39 cellular contexts compared by ENCODE assay signal in the genomic region with DNA sequence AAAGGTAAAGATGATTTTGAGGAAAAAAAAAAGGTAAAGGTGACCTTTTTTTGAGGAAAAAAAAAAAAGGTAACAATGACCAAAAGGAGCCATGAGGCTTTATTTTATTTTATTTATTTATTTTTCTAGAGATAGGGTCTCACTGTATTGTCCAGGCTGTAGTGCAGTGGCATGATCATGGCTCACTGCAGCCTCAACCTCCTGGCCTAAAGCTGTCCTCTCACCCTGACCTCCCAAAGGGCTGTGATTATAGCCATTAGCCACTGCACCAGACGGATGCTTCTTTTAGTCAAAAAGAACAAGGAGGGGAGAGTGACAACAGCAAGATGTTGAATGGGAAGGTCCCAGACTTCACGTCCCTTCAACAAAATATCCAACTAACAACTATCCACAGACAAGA. TPM values are rescaled to one million over a fixed set of nuclear protein-coding genes. Genes with fewer than 3 reads are reported as not detected.
"Had no signal": no experiment of that assay in that cellular context is flagged by ENCODE, and none has a peak within 500 bp of the region (broad histone marks: within the 10 kb centered on the region; RNA-seq: fewer than 3 reads in every experiment).

No MANE protein-coding gene starts in this region.

- H3K9me3 Mint-ChIP-seq: activated naive CD4-positive, alpha-beta T cell treated with anti-CD3 and anti-CD28 coated beads for 36 hours; activated naive CD4-positive, alpha-beta T cell treated with anti-CD3 and anti-CD28 coated beads, Interleukin-2, amount 10 ng/mL, durations not matched to agents 7 days and 5 days; activated naive CD4-positive, alpha-beta T cell treated with anti-CD3 and anti-CD28 coated beads, Interleukin-2, amount 50 U/mL, for 24 hours; activated naive CD8-positive, alpha-beta T cell treated with anti-CD3 and anti-CD28 coated beads for 36 hours; activated naive CD8-positive, alpha-beta T cell treated with anti-CD3 and anti-CD28 coated beads, Interleukin-2, amount 10 ng/mL, durations not matched to agents 7 days and 5 days; activated naive CD8-positive, alpha-beta T cell treated with anti-CD3 and anti-CD28 coated beads, Interleukin-2, amount 50 U/mL, for 24 hours; activated T-cell treated with anti-CD3 and anti-CD28 coated beads, Interleukin-2, amount 50 U/mL, for 24 hours; activated T-cell treated with anti-CD3 and anti-CD28 coated beads, Interleukin-2, amount 50 U/mL, for 4 hours; activated T-helper 1 cell treated with anti-CD3 and anti-CD28 coated beads, Interleukin-12 subunit alpha, Interleukin-12 subunit beta, Interleukin-2, Interleukin-4 antibody, amounts not matched to agents 30 ng/mL and 10 ng/mL and 1 ng/mL, durations not matched to agents 14 hours and 24 hours and 36 hours; activated T-helper 17 cell treated with anti-CD3 and anti-CD28 coated beads, Interleukin-2, amount 50 U/mL, for 72 hours; activated T-helper 2 cell treated with anti-CD3 and anti-CD28 coated beads, Interferon-gamma antibody, Interleukin-2, Interleukin-4, amounts not matched to agents 10 μg/mL and 5 μg/mL and 100 μg/mL, durations not matched to agents 14 hours and 24 hours and 36 hours; central memory CD8-positive, alpha-beta T cell had no signal

- H3K4me3 ChIP-seq: adrenal gland, ascending aorta, breast epithelium, cardiac muscle cell had no signal

- FAIRE-seq: astrocyte, bronchial epithelial cell, colon had no signal

- H3K27me3 Mint-ChIP-seq: activated naive CD8-positive, alpha-beta T cell treated with anti-CD3 and anti-CD28 coated beads, Interleukin-2, amount 10 ng/mL, durations not matched to agents 7 days and 5 days had no signal

- H3K27me3 ChIP-seq: adrenal gland, ascending aorta, brain microvascular endothelial cell, breast epithelium, cardiac muscle cell had no signal

- H3K36me3 ChIP-seq: adrenal gland, ascending aorta, brain microvascular endothelial cell, breast epithelium, cardiac muscle cell had no signal

- DNase-seq: activated effector memory CD4-positive, alpha-beta T cell treated with anti-CD3 and anti-CD28 coated beads, Interleukin-2, amount 50 U/mL, for 16 hours; activated effector memory CD4-positive, alpha-beta T cell treated with Interleukin-2 at 50 U/mL for 16 hours; activated gamma-delta T cell; activated gamma-delta T cell treated with Interleukin-2 at 50 U/mL for 16 hours; activated naive CD4-positive, alpha-beta T cell; activated naive CD4-positive, alpha-beta T cell treated with anti-CD3 and anti-CD28 coated beads for 36 hours; activated naive CD4-positive, alpha-beta T cell treated with anti-CD3 and anti-CD28 coated beads, Interleukin-2, amount 10 ng/mL, durations not matched to agents 7 days and 5 days; activated naive CD4-positive, alpha-beta T cell treated with anti-CD3 and anti-CD28 coated beads, Interleukin-2, amount 50 U/mL, for 16 hours; activated naive CD4-positive, alpha-beta T cell treated with Interleukin-2 at 50 U/mL for 16 hours; activated naive CD8-positive, alpha-beta T cell treated with anti-CD3 and anti-CD28 coated beads for 36 hours; activated naive CD8-positive, alpha-beta T cell treated with anti-CD3 and anti-CD28 coated beads, Interleukin-2, amount 10 ng/mL, durations not matched to agents 7 days and 5 days; activated naive CD8-positive, alpha-beta T cell treated with anti-CD3 and anti-CD28 coated beads, Interleukin-2, amount 50 U/mL, for 24 hours; activated T-cell treated with anti-CD3 and anti-CD28 coated beads, Interleukin-2, amount 50 U/mL, for 24 hours; activated T-cell treated with anti-CD3 and anti-CD28 coated beads, Interleukin-2, amount 50 U/mL, for 4 hours; activated T-cell treated with anti-CD3 and anti-CD28 coated beads, Interleukin-2, amount 50 U/mL, for 48 hours; activated T-cell treated with anti-CD3 and anti-CD28 coated beads, Interleukin-2, amount 50 U/mL, for 72 hours; adrenal gland; amniotic stem cell; aorta; brain microvascular endothelial cell; caudate nucleus; central memory CD4-positive, alpha-beta T cell; cerebellar nuclear complex had no signal

- H3K27ac Mint-ChIP-seq: activated naive CD4-positive, alpha-beta T cell treated with anti-CD3 and anti-CD28 coated beads for 36 hours; activated naive CD4-positive, alpha-beta T cell treated with anti-CD3 and anti-CD28 coated beads, Interleukin-2, amount 10 ng/mL, durations not matched to agents 7 days and 5 days; activated naive CD4-positive, alpha-beta T cell treated with anti-CD3 and anti-CD28 coated beads, Interleukin-2, amount 50 U/mL, for 24 hours; activated naive CD4-positive, alpha-beta T cell treated with anti-CD3 and anti-CD28 coated beads, Interleukin-2, amount 50 U/mL, for 72 hours; activated naive CD8-positive, alpha-beta T cell; activated naive CD8-positive, alpha-beta T cell treated with anti-CD3 and anti-CD28 coated beads for 36 hours; activated naive CD8-positive, alpha-beta T cell treated with anti-CD3 and anti-CD28 coated beads, Interleukin-2, amount 10 ng/mL, durations not matched to agents 7 days and 5 days; activated naive CD8-positive, alpha-beta T cell treated with anti-CD3 and anti-CD28 coated beads, Interleukin-2, amount 50 U/mL, for 24 hours; activated T-cell treated with anti-CD3 and anti-CD28 coated beads, Interleukin-2, amount 50 U/mL, for 24 hours; activated T-cell treated with anti-CD3 and anti-CD28 coated beads, Interleukin-2, amount 50 U/mL, for 72 hours; activated T-helper 1 cell treated with anti-CD3 and anti-CD28 coated beads, Interleukin-12 subunit alpha, Interleukin-12 subunit beta, Interleukin-2, Interleukin-4 antibody, amounts not matched to agents 30 ng/mL and 10 ng/mL and 1 ng/mL, durations not matched to agents 14 hours and 24 hours and 36 hours; activated T-helper 17 cell treated with anti-CD3 and anti-CD28 coated beads, Interleukin-2, amount 50 U/mL, for 72 hours; activated T-helper 2 cell treated with anti-CD3 and anti-CD28 coated beads, Interferon-gamma antibody, Interleukin-2, Interleukin-4, amounts not matched to agents 10 μg/mL and 5 μg/mL and 100 μg/mL, durations not matched to agents 14 hours and 24 hours and 36 hours had no signal

- H3K36me3 Mint-ChIP-seq: activated naive CD4-positive, alpha-beta T cell treated with anti-CD3 and anti-CD28 coated beads, Interleukin-2, amount 10 ng/mL, durations not matched to agents 7 days and 5 days; activated naive CD4-positive, alpha-beta T cell treated with anti-CD3 and anti-CD28 coated beads, Interleukin-2, amount 50 U/mL, for 24 hours; activated naive CD4-positive, alpha-beta T cell treated with anti-CD3 and anti-CD28 coated beads, Interleukin-2, amount 50 U/mL, for 72 hours; activated naive CD8-positive, alpha-beta T cell; activated naive CD8-positive, alpha-beta T cell treated with anti-CD3 and anti-CD28 coated beads for 36 hours; activated naive CD8-positive, alpha-beta T cell treated with anti-CD3 and anti-CD28 coated beads, Interleukin-2, amount 10 ng/mL, durations not matched to agents 7 days and 5 days; brain had no signal

- ATAC-seq: activated naive CD4-positive, alpha-beta T cell treated with anti-CD3 and anti-CD28 coated beads, Interleukin-2, amount 50 U/mL, for 72 hours; activated naive CD8-positive, alpha-beta T cell treated with anti-CD3 and anti-CD28 coated beads, Interleukin-2, amount 50 U/mL, for 24 hours; activated T-cell treated with anti-CD3 and anti-CD28 coated beads, Interleukin-2, amount 50 U/mL, for 4 hours; activated T-cell treated with anti-CD3 and anti-CD28 coated beads, Interleukin-2, amount 50 U/mL, for 72 hours; activated T-helper 17 cell treated with anti-CD3 and anti-CD28 coated beads, Interleukin-2, amount 50 U/mL, for 72 hours had no signal

- H3K27ac ChIP-seq: adrenal gland, ascending aorta, brain microvascular endothelial cell, breast epithelium, cardiac muscle cell had no signal

- H3K4me1 ChIP-seq: adrenal gland, ascending aorta, breast epithelium had no signal

- H3K4me3 Mint-ChIP-seq: activated naive CD4-positive, alpha-beta T cell treated with anti-CD3 and anti-CD28 coated beads for 36 hours; activated naive CD4-positive, alpha-beta T cell treated with anti-CD3 and anti-CD28 coated beads, Interleukin-2, amount 10 ng/mL, durations not matched to agents 7 days and 5 days; activated naive CD4-positive, alpha-beta T cell treated with anti-CD3 and anti-CD28 coated beads, Interleukin-2, amount 50 U/mL, for 24 hours; activated naive CD8-positive, alpha-beta T cell; activated naive CD8-positive, alpha-beta T cell treated with anti-CD3 and anti-CD28 coated beads for 36 hours; activated naive CD8-positive, alpha-beta T cell treated with anti-CD3 and anti-CD28 coated beads, Interleukin-2, amount 10 ng/mL, durations not matched to agents 7 days and 5 days; activated naive CD8-positive, alpha-beta T cell treated with anti-CD3 and anti-CD28 coated beads, Interleukin-2, amount 50 U/mL, for 24 hours; activated T-cell treated with anti-CD3 and anti-CD28 coated beads, Interleukin-2, amount 50 U/mL, for 24 hours; activated T-cell treated with anti-CD3 and anti-CD28 coated beads, Interleukin-2, amount 50 U/mL, for 4 hours; activated T-cell treated with anti-CD3 and anti-CD28 coated beads, Interleukin-2, amount 50 U/mL, for 72 hours; activated T-helper 1 cell treated with anti-CD3 and anti-CD28 coated beads, Interleukin-12 subunit alpha, Interleukin-12 subunit beta, Interleukin-2, Interleukin-4 antibody, amounts not matched to agents 30 ng/mL and 10 ng/mL and 1 ng/mL, durations not matched to agents 14 hours and 24 hours and 36 hours; activated T-helper 17 cell treated with anti-CD3 and anti-CD28 coated beads, Interleukin-2, amount 50 U/mL, for 72 hours; brain; central memory CD8-positive, alpha-beta T cell had no signal

- H3K4me1 Mint-ChIP-seq: activated naive CD4-positive, alpha-beta T cell treated with anti-CD3 and anti-CD28 coated beads, Interleukin-2, amount 10 ng/mL, durations not matched to agents 7 days and 5 days; activated naive CD4-positive, alpha-beta T cell treated with anti-CD3 and anti-CD28 coated beads, Interleukin-2, amount 50 U/mL, for 24 hours; activated naive CD8-positive, alpha-beta T cell treated with anti-CD3 and anti-CD28 coated beads for 36 hours; activated naive CD8-positive, alpha-beta T cell treated with anti-CD3 and anti-CD28 coated beads, Interleukin-2, amount 10 ng/mL, durations not matched to agents 7 days and 5 days; activated naive CD8-positive, alpha-beta T cell treated with anti-CD3 and anti-CD28 coated beads, Interleukin-2, amount 50 U/mL, for 24 hours; activated T-helper 17 cell treated with anti-CD3 and anti-CD28 coated beads, Interleukin-2, amount 50 U/mL, for 72 hours; brain; central memory CD8-positive, alpha-beta T cell had no signal

- H3K9me3 ChIP-seq: adrenal gland, ascending aorta, breast epithelium had no signal

RNA-seq across cellular contexts. Expression of gene LRIT3, which starts 30.4 kb away (rescaled TPM):
- total RNA-seq: activated T-helper 1 cell treated with anti-CD3 and anti-CD28 coated beads, Interleukin-12 subunit alpha, Interleukin-12 subunit beta, Interleukin-2, Interleukin-4 antibody, amounts not matched to agents 30 ng/mL and 10 ng/mL and 1 ng/mL, durations not matched to agents 14 hours and 24 hours and 36 hours; ascending aorta; cardiac septum had no signal

RNA-seq across cellular contexts. Expression of gene EGF, which starts 34.3 kb away (rescaled TPM):
- total RNA-seq: activated naive CD4-positive, alpha-beta T cell treated with anti-CD3 and anti-CD28 coated beads for 36 hours; activated naive CD4-positive, alpha-beta T cell treated with anti-CD3 and anti-CD28 coated beads, Interleukin-2, amount 50 U/mL, for 72 hours; activated naive CD8-positive, alpha-beta T cell treated with anti-CD3 and anti-CD28 coated beads for 36 hours; activated naive CD8-positive, alpha-beta T cell treated with anti-CD3 and anti-CD28 coated beads, Interleukin-2, amount 10 ng/mL, durations not matched to agents 7 days and 5 days; activated T-cell treated with anti-CD3 and anti-CD28 coated beads, Interleukin-2, amount 50 U/mL, for 72 hours; activated T-helper 1 cell treated with anti-CD3 and anti-CD28 coated beads, Interleukin-12 subunit alpha, Interleukin-12 subunit beta, Interleukin-2, Interleukin-4 antibody, amounts not matched to agents 30 ng/mL and 10 ng/mL and 1 ng/mL, durations not matched to agents 14 hours and 24 hours and 36 hours; activated T-helper 17 cell treated with anti-CD3 and anti-CD28 coated beads, Interleukin-2, amount 50 U/mL, for 72 hours; activated T-helper 2 cell treated with anti-CD3 and anti-CD28 coated beads, Interferon-gamma antibody, Interleukin-2, Interleukin-4, amounts not matched to agents 10 μg/mL and 5 μg/mL and 100 μg/mL, durations not matched to agents 14 hours and 24 hours and 36 hours; ascending aorta had no signal

RNA-seq across cellular contexts. Expression of gene RRH, which starts 50.6 kb away (rescaled TPM):
- total RNA-seq: activated naive CD4-positive, alpha-beta T cell treated with anti-CD3 and anti-CD28 coated beads for 36 hours; activated naive CD8-positive, alpha-beta T cell treated with anti-CD3 and anti-CD28 coated beads for 36 hours; activated naive CD8-positive, alpha-beta T cell treated with anti-CD3 and anti-CD28 coated beads, Interleukin-2, amount 10 ng/mL, durations not matched to agents 7 days and 5 days; ascending aorta; cardiac muscle cell; chondrocyte had no signal
- polyA plus RNA-seq: aorta had no signal
